In genomic region chr2:70834106-70834505, GRCh38 we compare ENCODE assay signal across 24 cellular contexts. TPM values are rescaled to one million over a fixed set of nuclear protein-coding genes. Genes with fewer than 3 reads are reported as not detected.
DNase-seq lines count a peak whose midpoint lies in the region; ATAC-seq, FAIRE-seq and TF ChIP-seq lines count a peak whose summit lies in the region.
"Had no signal": no experiment of that assay in that cellular context is flagged by ENCODE, and none has a peak within 500 bp of the region (broad histone marks: within the 10 kb centered on the region; RNA-seq: fewer than 3 reads in every experiment).

No MANE protein-coding gene starts in this region.

- POLR2A ChIA-PET in HEK293 (lab: Yijun Ruan, JAX) = no interaction called here

- DNase-seq in natural killer cell treated with Interleukin-12 subunit alpha and Interleukin-12 subunit beta and Interleukin-15 and Interleukin-18, amount 100 ng/mL, for 72 hours (ENCODE audit: low spot score) = peak; percentile 31
- no peak for DNase-seq in natural killer cell
- DNase-seq in esophagus muscularis mucosa (ENCODE audit: extremely low spot score) = peak; percentile 57
- no peak for DNase-seq in small intestine
- DNase-seq: 8988T; ACHN; BE2C; Caco-2; Calu3; CD4-positive, alpha-beta T cell; CD8-positive, alpha-beta T cell; DMS79 treated with DMSO at 0.1 percent for 48 hours; GF-D8 had no signal

- peak overlapping the region in 1 of 2 donors; percentile 85 for H3K27ac Mint-ChIP-seq in natural killer cell treated with Interleukin-12 subunit alpha and Interleukin-12 subunit beta and Interleukin-15 and Interleukin-18, amount 100 ng/mL, for 72 hours
- H3K27ac Mint-ChIP-seq in natural killer cell = no peak overlapping the region
- H3K27ac Mint-ChIP-seq: CD4-positive, alpha-beta T cell; CD8-positive, alpha-beta T cell had no signal

- H3K27me3 ChIP-seq in esophagus muscularis mucosa (peaks cover 0 to 13% (median 0%) of the 10 kb centered on the region in 4 donors), small intestine (ENCODE audit: control insufficient read depth in 2 of 2, insufficient read depth in 2 of 2, low read length in 2 of 2) (peaks cover 0 to 7% of the 10 kb centered on the region in 2 donors)
- H3K27me3 ChIP-seq: BE2C, BLaER1 had no signal

- ATAC-seq in natural killer cell treated with Interleukin-12 subunit alpha and Interleukin-12 subunit beta and Interleukin-15 and Interleukin-18, amount 100 ng/mL, for 72 hours = no peak
- ATAC-seq in natural killer cell = no peak
- no peak for ATAC-seq in activated CD4-positive, CD25-positive, alpha-beta regulatory T cell treated with anti-CD3 and anti-CD28 coated beads, Interleukin-2, amount 50 U/mL, for 24 hours
- no peak for ATAC-seq in GM18870 (IDR thresholded peaks at IDR 0.05; ENCODE audit: unreplicated experiment)
- ATAC-seq: CD8-positive, alpha-beta T cell had no signal

- H3K4me1 ChIP-seq in HEK293 (ENCODE audit: control insufficient read depth, insufficient read depth, low read length) = no peaks in the 10 kb centered on the region
- peaks cover 0 to 13% (median 2%) of the 10 kb centered on the region in 4 donors for H3K4me1 ChIP-seq in esophagus muscularis mucosa
- H3K4me1 ChIP-seq in small intestine (ENCODE audit: control insufficient read depth in 2 of 2, insufficient read depth in 1 of 2, low read depth in 1 of 2, low read length in 1 of 2) = no peaks in the 10 kb centered on the region
- H3K4me1 ChIP-seq: BE2C, Caco-2 had no signal

- no peaks in the 10 kb centered on the region for H3K9me3 Mint-ChIP-seq in natural killer cell treated with Interleukin-12 subunit alpha and Interleukin-12 subunit beta and Interleukin-15 and Interleukin-18, amount 100 ng/mL, for 72 hours
- no peaks in the 10 kb centered on the region for H3K9me3 Mint-ChIP-seq in natural killer cell
- H3K9me3 Mint-ChIP-seq: CD4-positive, alpha-beta T cell; CD8-positive, alpha-beta T cell had no signal

- H3K27ac ChIP-seq in HEK293 (ENCODE audit: extremely low read depth, low read depth, low read length) (no peak overlapping the region), esophagus muscularis mucosa (replicated peaks in 1 of 4) (no peak overlapping the region), small intestine (ENCODE audit: low read depth in 1 of 2, low read length in 1 of 2) (no peak overlapping the region)
- H3K27ac ChIP-seq: BLaER1, C4-2B had no signal

- CTCF ChIA-PET in HEK293 (lab: Yijun Ruan, JAX) = no interaction called here

- WGBS in esophagus muscularis mucosa = 95% methylated on average over 2 of the region's 2 CpGs
- WGBS in small intestine, 3 donors = 73 to 81% (median 76%) methylated on average over 2 of the region's 2 CpGs

- no peak for TF ChIP-seq POLR2A in esophagus muscularis mucosa (IDR thresholded peaks at IDR 0.05; ENCODE audit: low read depth)

- H3K9me3 ChIP-seq in HEK293 (ENCODE audit: control insufficient read depth, insufficient read depth, low read depth, low read length) (no peaks in the 10 kb centered on the region), esophagus muscularis mucosa (no peaks in the 10 kb centered on the region), small intestine (ENCODE audit: control insufficient read depth, low read depth) (no peaks in the 10 kb centered on the region)
- H3K9me3 ChIP-seq: BE2C, BLaER1, Caco-2 had no signal

- TF ChIP-seq CTCF in natural killer cell (IDR thresholded peaks at IDR 0.05) (no peak), HEK293 (tag by site-specific recombination; IDR thresholded peaks at IDR 0.05) (no peak), esophagus muscularis mucosa (IDR thresholded peaks at IDR 0.05) (no peak)

- no peak overlapping the region for H3K4me3 Mint-ChIP-seq in natural killer cell treated with Interleukin-12 subunit alpha and Interleukin-12 subunit beta and Interleukin-15 and Interleukin-18, amount 100 ng/mL, for 72 hours
- no peak overlapping the region for H3K4me3 Mint-ChIP-seq in natural killer cell
- H3K4me3 Mint-ChIP-seq: CD4-positive, alpha-beta T cell; CD8-positive, alpha-beta T cell had no signal

- peaks cover 55 to 76% of the 10 kb centered on the region in 2 donors for H3K4me1 Mint-ChIP-seq in natural killer cell treated with Interleukin-12 subunit alpha and Interleukin-12 subunit beta and Interleukin-15 and Interleukin-18, amount 100 ng/mL, for 72 hours (ENCODE audit: low read depth in 2 of 2)
- peaks cover 15 to 34% of the 10 kb centered on the region in 2 donors for H3K4me1 Mint-ChIP-seq in natural killer cell

- intact Hi-C loops in natural killer cell (cut with micrococcal nuclease) = no loop called here
- intact Hi-C loops in esophagus muscularis mucosa (cut with DNase I) = no loop called here

- no peak overlapping the region for H3K4me3 ChIP-seq in HEK293 (ENCODE audit: low read depth, low read length)
- no peak overlapping the region for H3K4me3 ChIP-seq in esophagus muscularis mucosa
- H3K4me3 ChIP-seq in small intestine (ENCODE audit: low read depth in 1 of 2, low read length in 2 of 2) = no peak overlapping the region
- H3K4me3 ChIP-seq: BLaER1 had no signal

- FAIRE-seq in small intestine (lab: Jason Lieb, UNC) = no peak
- FAIRE-seq: A204.1, D721Med, G401.6, GM12891 had no signal

- peaks cover 0 to 3% of the 10 kb centered on the region in 2 donors for H3K27me3 Mint-ChIP-seq in natural killer cell treated with Interleukin-12 subunit alpha and Interleukin-12 subunit beta and Interleukin-15 and Interleukin-18, amount 100 ng/mL, for 72 hours
- peaks cover 0 to 3% of the 10 kb centered on the region in 2 donors for H3K27me3 Mint-ChIP-seq in natural killer cell (ENCODE audit: low read depth in 2 of 2)

- H3K36me3 ChIP-seq in HEK293 (ENCODE audit: control insufficient read depth in 2 of 2, insufficient read depth in 1 of 2, low read length in 2 of 2) = peaks cover 0 to 10% of the 10 kb centered on the region in 2 experiments; a peak in 1 of 3 replicates
- no peaks in the 10 kb centered on the region for H3K36me3 ChIP-seq in esophagus muscularis mucosa
- H3K36me3 ChIP-seq in small intestine (ENCODE audit: control insufficient read depth in 2 of 2, insufficient read depth in 2 of 2, low read length in 2 of 2) = no peaks in the 10 kb centered on the region
- H3K36me3 ChIP-seq: BE2C, BLaER1 had no signal

- no peak for TF ChIP-seq EP300 in esophagus muscularis mucosa (IDR thresholded peaks at IDR 0.05)

- no peaks in the 10 kb centered on the region for H3K36me3 Mint-ChIP-seq in natural killer cell treated with Interleukin-12 subunit alpha and Interleukin-12 subunit beta and Interleukin-15 and Interleukin-18, amount 100 ng/mL, for 72 hours
- no peaks in the 10 kb centered on the region for H3K36me3 Mint-ChIP-seq in natural killer cell
- H3K36me3 Mint-ChIP-seq: CD8-positive, alpha-beta T cell had no signal

TF ChIP-seq in HEK293, 187 proteins besides CTCF, POLR2A, EP300 and RAD21:
- peak; percentile 73 for TF ChIP-seq ZNF133 (tag by site-specific recombination; IDR thresholded peaks at IDR 0.05)
- TF ChIP-seq ZNF280C (tag by site-specific recombination; IDR thresholded peaks at IDR 0.05) = no peak
TF ChIP-seq in HEK293: peak in this region for 1.

RNA-seq across cellular contexts. Expression of gene CD207, which starts 1.5 kb away (rescaled TPM):
- 1 to 10 TPM; 1.1 to 1.8 TPM for total RNA-seq in natural killer cell treated with Interleukin-12 subunit alpha and Interleukin-12 subunit beta and Interleukin-15 and Interleukin-18, amount 100 ng/mL, for 72 hours
- total RNA-seq in natural killer cell = not detected
- 1 to 10 TPM in 2 of 4 donors, under 1 TPM in 2; 0.26 to 1.7 (median 0.68) TPM for total RNA-seq in esophagus muscularis mucosa
- under 1 TPM in 2 of 3 donors, not detected in 1; 0.10 to 0.81 TPM for polyA plus RNA-seq in small intestine
- total RNA-seq: Calu3; CD8-positive, alpha-beta T cell had no signal
- polyA plus RNA-seq: AG04450 had no signal

RNA-seq across cellular contexts. Expression of gene CLEC4F, which starts 13.7 kb away (rescaled TPM):
- total RNA-seq in natural killer cell treated with Interleukin-12 subunit alpha and Interleukin-12 subunit beta and Interleukin-15 and Interleukin-18, amount 100 ng/mL, for 72 hours = 10 to 100 TPM in 1 of 2 donors, 1 to 10 TPM in 1; 8.9 to 23.5 TPM
- total RNA-seq in natural killer cell = 1 to 10 TPM in 1 of 3 donors, under 1 TPM in 2; 0.33 to 1.4 (median 0.39) TPM
- under 1 TPM in 3 of 4 donors, not detected in 1; 0.13 to 0.63 (median 0.42) TPM for total RNA-seq in esophagus muscularis mucosa
- under 1 TPM; 0.13 to 0.54 (median 0.22) TPM for polyA plus RNA-seq in small intestine
- total RNA-seq: Caco-2; Calu3; CD4-positive, alpha-beta T cell; CD8-positive, alpha-beta T cell had no signal
- polyA plus RNA-seq: AG04450 had no signal

RNA-seq across cellular contexts. Expression of gene FIGLA, which starts 43.7 kb away (rescaled TPM):
- 1 to 10 TPM in 1 of 2 donors, under 1 TPM in 1; 0.98 to 1.1 TPM for total RNA-seq in natural killer cell treated with Interleukin-12 subunit alpha and Interleukin-12 subunit beta and Interleukin-15 and Interleukin-18, amount 100 ng/mL, for 72 hours
- not detected for total RNA-seq in natural killer cell
- not detected for total RNA-seq in esophagus muscularis mucosa
- polyA plus RNA-seq in small intestine = not detected
- total RNA-seq: A673; Caco-2; Calu3; CD4-positive, alpha-beta T cell; CD8-positive, alpha-beta T cell had no signal
- polyA plus RNA-seq: AG04450 had no signal

Comparison
In these comparisons a context has a peak if more than half of its experiments do, and no peak if none do; other contexts are left out.
1. DNase-seq: peak in natural killer cell treated with Interleukin-12 subunit alpha and Interleukin-12 subunit beta and Interleukin-15 and Interleukin-18, amount 100 ng/mL, for 72 hours (single experiment) and esophagus muscularis mucosa (single experiment); none in natural killer cell (single experiment) and small intestine (single experiment).
2. RNA of gene CLEC4F, which starts 13.7 kb away (total RNA-seq): 8.9 to 23.5 TPM in natural killer cell treated with Interleukin-12 subunit alpha and Interleukin-12 subunit beta and Interleukin-15 and Interleukin-18, amount 100 ng/mL, for 72 hours; 0.13 to 0.63 TPM in esophagus muscularis mucosa and 0.33 to 1.4 TPM in natural killer cell; every median in the first group is over 4 times any median in the second.